19 cellular contexts compared by ENCODE assay signal in genomic region chr22:30247561-30247960, GRCh38. TPM values are rescaled to one million over a fixed set of nuclear protein-coding genes. Genes with fewer than 3 reads are reported as not detected.
DNase-seq lines count a peak whose midpoint lies in the region; ATAC-seq and TF ChIP-seq lines count a peak whose summit lies in the region.
"Had no signal": no experiment of that assay in that cellular context is flagged by ENCODE, and none has a peak within 500 bp of the region (broad histone marks: within the 10 kb centered on the region; RNA-seq: fewer than 3 reads in every experiment).

No MANE protein-coding gene starts in this region.

- peaks cover 52% of the 10 kb centered on the region for H3K4me1 Mint-ChIP-seq in T-helper 1 cell treated with Interleukin-12 subunit alpha and Interleukin-12 subunit beta and Interleukin-4 antibody, amounts not matched to agents 30 μg/mL and 1 μg/mL, for 36 hours (ENCODE audit: low read depth)
- H3K4me1 Mint-ChIP-seq in activated naive CD8-positive, alpha-beta T cell treated with anti-CD3 and anti-CD28 coated beads, Interleukin-2, amount 10 ng/mL, durations not matched to agents 7 days and 5 days: peaks cover 53% of the 10 kb centered on the region

- WGBS in HUES64: 87% methylated on average over 11 of the region's 11 CpGs

- H3K27me3 Mint-ChIP-seq in T-helper 1 cell treated with Interleukin-12 subunit alpha and Interleukin-12 subunit beta and Interleukin-4 antibody, amounts not matched to agents 30 μg/mL and 1 μg/mL, for 36 hours (ENCODE audit: low read depth): no peaks in the 10 kb centered on the region
- H3K27me3 Mint-ChIP-seq in activated naive CD8-positive, alpha-beta T cell treated with anti-CD3 and anti-CD28 coated beads, Interleukin-2, amount 10 ng/mL, durations not matched to agents 7 days and 5 days: no peaks in the 10 kb centered on the region

- no peak overlapping the region for H2AFZ ChIP-seq in osteoblast (ENCODE audit: low read length)

- peaks cover 10% of the 10 kb centered on the region; the same call in 1 of the 2 replicates for H3K36me3 ChIP-seq in HUES64 (ENCODE audit: insufficient read depth, low read length)
- peaks cover 25% of the 10 kb centered on the region for H3K36me3 ChIP-seq in osteoblast (ENCODE audit: insufficient read depth, low read length)
- H3K36me3 ChIP-seq: ascending aorta, gastrocnemius medialis, thoracic aorta had no signal

- no peak overlapping the region for H3K27ac ChIP-seq in HUES64 (ENCODE audit: low read depth, low read length)
- H3K27ac ChIP-seq in osteoblast (ENCODE audit: low read depth, low read length): peak overlapping the region; percentile 96
- H3K27ac ChIP-seq: ascending aorta, gastrocnemius medialis, thoracic aorta had no signal

- peaks cover 60% of the 10 kb centered on the region for H3K79me2 ChIP-seq in osteoblast (ENCODE audit: insufficient read depth, low read length)

- H3K4me1 ChIP-seq in HUES64 (ENCODE audit: insufficient read depth, low read length) (peaks cover 14% of the 10 kb centered on the region; the same call in 1 of the 2 replicates), osteoblast (ENCODE audit: insufficient read depth, low read length) (peaks cover 65% of the 10 kb centered on the region)

- H3K4me2 ChIP-seq in osteoblast (ENCODE audit: insufficient read depth, low read length): peak overlapping the region; percentile 96

- POLR2A ChIA-PET in activated naive CD8-positive, alpha-beta T cell treated with anti-CD3 and anti-CD28 coated beads, Interleukin-2, amount 10 ng/mL, durations not matched to agents 7 days and 5 days (lab: Charles Lee): interaction anchor here (0.6 to 1.7 kb wide), 7 partner anchors 9 to 143 kb away, joined by 3 to 11 read pairs (median 3); no protein-coding TSS in a partner anchor

- TF ChIP-seq CTCF in osteoblast (IDR thresholded peaks at IDR 0.05; ENCODE audit: extremely low read depth, low read depth, low read length): no peak

- peaks cover 10% of the 10 kb centered on the region for H4K20me1 ChIP-seq in osteoblast (ENCODE audit: insufficient read depth, low read length)

- H3K4me3 Mint-ChIP-seq in T-helper 1 cell treated with Interleukin-12 subunit alpha and Interleukin-12 subunit beta and Interleukin-4 antibody, amounts not matched to agents 30 μg/mL and 1 μg/mL, for 36 hours: peak overlapping the region; percentile 86
- peak overlapping the region; percentile 100 for H3K4me3 Mint-ChIP-seq in activated naive CD8-positive, alpha-beta T cell treated with anti-CD3 and anti-CD28 coated beads, Interleukin-2, amount 10 ng/mL, durations not matched to agents 7 days and 5 days

- H3K9ac ChIP-seq in HUES64 (ENCODE audit: low read depth, low read length): no peak overlapping the region

- peaks cover 5% of the 10 kb centered on the region for H3K27me3 ChIP-seq in HUES64 (ENCODE audit: insufficient read depth, low read length)
- no peaks in the 10 kb centered on the region for H3K27me3 ChIP-seq in osteoblast (ENCODE audit: insufficient read depth, low read length)

- no peaks in the 10 kb centered on the region for H3K9me3 Mint-ChIP-seq in T-helper 1 cell treated with Interleukin-12 subunit alpha and Interleukin-12 subunit beta and Interleukin-4 antibody, amounts not matched to agents 30 μg/mL and 1 μg/mL, for 36 hours
- no peaks in the 10 kb centered on the region for H3K9me3 Mint-ChIP-seq in activated naive CD8-positive, alpha-beta T cell treated with anti-CD3 and anti-CD28 coated beads, Interleukin-2, amount 10 ng/mL, durations not matched to agents 7 days and 5 days

- ATAC-seq in activated naive CD8-positive, alpha-beta T cell treated with anti-CD3 and anti-CD28 coated beads, Interleukin-2, amount 10 ng/mL, durations not matched to agents 7 days and 5 days (ENCODE audit: low read depth): no peak
- ATAC-seq in HG02938 (IDR thresholded peaks at IDR 0.05; ENCODE audit: unreplicated experiment): no peak
- ATAC-seq: gastrocnemius medialis, sciatic nerve had no signal

- peak overlapping the region; percentile 38 for H3K27ac Mint-ChIP-seq in T-helper 1 cell treated with Interleukin-12 subunit alpha and Interleukin-12 subunit beta and Interleukin-4 antibody, amounts not matched to agents 30 μg/mL and 1 μg/mL, for 36 hours
- H3K27ac Mint-ChIP-seq in activated naive CD8-positive, alpha-beta T cell treated with anti-CD3 and anti-CD28 coated beads, Interleukin-2, amount 10 ng/mL, durations not matched to agents 7 days and 5 days: peak overlapping the region; percentile 99

- DNase-seq in T-helper 1 cell: no peak
- no peak for DNase-seq in activated naive CD8-positive, alpha-beta T cell treated with anti-CD3 and anti-CD28 coated beads, Interleukin-2, amount 10 ng/mL, durations not matched to agents 7 days and 5 days
- no peak for DNase-seq in osteoblast (ENCODE audit: insufficient read length, low spot score, missing footprints)
- DNase-seq in CD1c-positive myeloid dendritic cell (ENCODE audit: extremely low spot score): no peak
- DNase-seq in kidney glomerular epithelial cell (lab: John Stamatoyannopoulos, UW): no peak
- DNase-seq: effector CD8-positive, alpha-beta T cell; gastrocnemius medialis; Karpas-422; kidney; NCI-H2081 treated with DMSO at 0.1 percent for 48 hours; SW 1271 had no signal

- peaks cover 28% of the 10 kb centered on the region for H3K36me3 Mint-ChIP-seq in T-helper 1 cell treated with Interleukin-12 subunit alpha and Interleukin-12 subunit beta and Interleukin-4 antibody, amounts not matched to agents 30 μg/mL and 1 μg/mL, for 36 hours (ENCODE audit: low read depth)
- peaks cover 37% of the 10 kb centered on the region for H3K36me3 Mint-ChIP-seq in activated naive CD8-positive, alpha-beta T cell treated with anti-CD3 and anti-CD28 coated beads, Interleukin-2, amount 10 ng/mL, durations not matched to agents 7 days and 5 days

- H3K4me3 ChIP-seq in HUES64 (ENCODE audit: low read length): 0 out of 2 replicates have a peak overlapping the region, but pooled peaks have one; percentile 87
- H3K4me3 ChIP-seq in osteoblast (ENCODE audit: insufficient read depth, low read length): peak overlapping the region; percentile 93
- H3K4me3 ChIP-seq: gastrocnemius medialis had no signal

- H3K9me3 ChIP-seq in HUES64 (ENCODE audit: insufficient read depth, low read depth, low read length) (no peaks in the 10 kb centered on the region), osteoblast (ENCODE audit: low read depth, low read length) (no peaks in the 10 kb centered on the region)
- H3K9me3 ChIP-seq: ascending aorta, gastrocnemius medialis, thoracic aorta had no signal

RNA-seq across cellular contexts. Expression of gene LIF, which starts 1.0 kb away (rescaled TPM):
- polyA plus RNA-seq in HUES64 (2013, experiment 1 of 2): 1.3 TPM
- 1.3 TPM for polyA plus RNA-seq in HUES64 (2013, experiment 2 of 2)
- total RNA-seq in activated naive CD8-positive, alpha-beta T cell treated with anti-CD3 and anti-CD28 coated beads, Interleukin-2, amount 10 ng/mL, durations not matched to agents 7 days and 5 days: 100 to 1,000 TPM; 508 to 564 TPM
- 3.2 and 3.3 TPM in 2 replicates for total RNA-seq in osteoblast
- total RNA-seq: ascending aorta, gastrocnemius medialis had no signal

RNA-seq across cellular contexts. Expression of gene OSM, which starts 19.1 kb away (rescaled TPM):
- polyA plus RNA-seq in HUES64 (2013, experiment 1 of 2): not detected
- polyA plus RNA-seq in HUES64 (2013, experiment 2 of 2): not detected
- total RNA-seq in activated naive CD8-positive, alpha-beta T cell treated with anti-CD3 and anti-CD28 coated beads, Interleukin-2, amount 10 ng/mL, durations not matched to agents 7 days and 5 days: 100 to 1,000 TPM; 125 to 142 TPM
- not detected in 2 replicates for total RNA-seq in osteoblast
- total RNA-seq: A172, ascending aorta, myocyte had no signal

RNA-seq across cellular contexts. Expression of gene CASTOR1, which starts 41.7 kb away (rescaled TPM):
- polyA plus RNA-seq in HUES64 (2013, experiment 1 of 2): 3.8 TPM
- polyA plus RNA-seq in HUES64 (2013, experiment 2 of 2): 7.5 TPM
- total RNA-seq in activated naive CD8-positive, alpha-beta T cell treated with anti-CD3 and anti-CD28 coated beads, Interleukin-2, amount 10 ng/mL, durations not matched to agents 7 days and 5 days: 10 to 100 TPM; 24.2 to 27.5 TPM
- 5.3 and 5.8 TPM in 2 replicates for total RNA-seq in osteoblast

Comparison
In these comparisons a context has a peak if more than half of its experiments do, and no peak if none do; other contexts are left out.
1. RNA of gene LIF, which starts 1.0 kb away (total RNA-seq): 508 to 564 TPM in activated naive CD8-positive, alpha-beta T cell treated with anti-CD3 and anti-CD28 coated beads, Interleukin-2, amount 10 ng/mL, durations not matched to agents 7 days and 5 days; 3.2 to 3.3 TPM in osteoblast; every median in the first group is over 100 times any median in the second.
2. RNA of gene OSM, which starts 19.1 kb away (total RNA-seq): 125 to 142 TPM in activated naive CD8-positive, alpha-beta T cell treated with anti-CD3 and anti-CD28 coated beads, Interleukin-2, amount 10 ng/mL, durations not matched to agents 7 days and 5 days; not detected in osteoblast; every median in the first group is over 100 times any median in the second.